22 cellular contexts compared by ENCODE assay signal in genomic region chr9:113475031-113475430, GRCh38.
"Had no signal": no experiment of that assay in that cellular context is flagged by ENCODE, and none has a peak within 500 bp of the region (broad histone marks: within the 10 kb centered on the region; RNA-seq: fewer than 3 reads in every experiment).

No MANE protein-coding gene starts in this region.

- DNase-seq: activated CD4-positive, alpha-beta T cell treated with anti-CD3 and anti-CD28 coated beads for 1 hour; activated CD4-positive, alpha-beta T cell treated with anti-CD3 and anti-CD28 coated beads, Interleukin-2, amount 50 U/mL, for 1 hour; activated effector memory CD4-positive, alpha-beta T cell treated with Interleukin-2 at 50 U/mL for 16 hours; activated naive CD4-positive, alpha-beta T cell treated with anti-CD3 and anti-CD28 coated beads for 36 hours; activated naive CD8-positive, alpha-beta T cell treated with anti-CD3 and anti-CD28 coated beads, Interleukin-2, amount 10 ng/mL, durations not matched to agents 7 days and 5 days; activated T-cell treated with anti-CD3 and anti-CD28 coated beads, Interleukin-2, amount 50 U/mL, for 72 hours; amygdala; heart right ventricle; kidney; naive thymus-derived CD4-positive, alpha-beta T cell; SJCRH30; stimulated activated CD4-positive, alpha-beta T cell treated with anti-CD3 and anti-CD28 coated beads, Interleukin-15, amount 100 ng/mL, for 24 hours; stomach; T-cell; upper lobe of right lung; WERI-Rb-1 had no signal

- ATAC-seq: activated T-cell treated with anti-CD3 and anti-CD28 coated beads, Interleukin-2, amount 50 U/mL, for 72 hours; naive thymus-derived CD4-positive, alpha-beta T cell; stimulated activated memory B cell treated with anti-CD40 and anti-IgM and Interleukin-4, amounts not matched to agents 10 μg/mL and 1 μg/mL and 100 μg/mL, for 72 hours; T-cell; upper lobe of right lung had no signal

- H3K36me3 Mint-ChIP-seq: naive thymus-derived CD4-positive, alpha-beta T cell; stimulated activated memory B cell treated with anti-CD40 and anti-IgM and Interleukin-4, amounts not matched to agents 10 μg/mL and 1 μg/mL and 100 μg/mL, for 72 hours; T-cell had no signal

- H3K27me3 Mint-ChIP-seq: T-cell had no signal

- H3K4me1 Mint-ChIP-seq: stimulated activated memory B cell treated with anti-CD40 and anti-IgM and Interleukin-4, amounts not matched to agents 10 μg/mL and 1 μg/mL and 100 μg/mL, for 72 hours had no signal

- H3K27ac Mint-ChIP-seq: activated naive CD4-positive, alpha-beta T cell treated with anti-CD3 and anti-CD28 coated beads for 36 hours; activated naive CD8-positive, alpha-beta T cell treated with anti-CD3 and anti-CD28 coated beads, Interleukin-2, amount 10 ng/mL, durations not matched to agents 7 days and 5 days; activated T-cell treated with anti-CD3 and anti-CD28 coated beads, Interleukin-2, amount 50 U/mL, for 72 hours; stimulated activated memory B cell treated with anti-CD40 and anti-IgM and Interleukin-4, amounts not matched to agents 10 μg/mL and 1 μg/mL and 100 μg/mL, for 72 hours; T-cell; T-helper 2 cell treated with Interferon-gamma antibody and Interleukin-4, amounts not matched to agents 5 μg/mL and 100 μg/mL, for 36 hours had no signal

- H3K4me3 Mint-ChIP-seq: activated naive CD4-positive, alpha-beta T cell treated with anti-CD3 and anti-CD28 coated beads for 36 hours; activated naive CD8-positive, alpha-beta T cell treated with anti-CD3 and anti-CD28 coated beads, Interleukin-2, amount 10 ng/mL, durations not matched to agents 7 days and 5 days; activated T-cell treated with anti-CD3 and anti-CD28 coated beads, Interleukin-2, amount 50 U/mL, for 72 hours; naive thymus-derived CD4-positive, alpha-beta T cell; neural crest cell; stimulated activated memory B cell treated with anti-CD40 and anti-IgM and Interleukin-4, amounts not matched to agents 10 μg/mL and 1 μg/mL and 100 μg/mL, for 72 hours; T-cell; T-helper 2 cell treated with Interferon-gamma antibody and Interleukin-4, amounts not matched to agents 5 μg/mL and 100 μg/mL, for 36 hours had no signal

- H3K9me3 Mint-ChIP-seq: activated naive CD4-positive, alpha-beta T cell treated with anti-CD3 and anti-CD28 coated beads for 36 hours; activated naive CD8-positive, alpha-beta T cell treated with anti-CD3 and anti-CD28 coated beads, Interleukin-2, amount 10 ng/mL, durations not matched to agents 7 days and 5 days; activated T-cell treated with anti-CD3 and anti-CD28 coated beads, Interleukin-2, amount 50 U/mL, for 72 hours; naive thymus-derived CD4-positive, alpha-beta T cell; stimulated activated memory B cell treated with anti-CD40 and anti-IgM and Interleukin-4, amounts not matched to agents 10 μg/mL and 1 μg/mL and 100 μg/mL, for 72 hours; T-cell; T-helper 2 cell treated with Interferon-gamma antibody and Interleukin-4, amounts not matched to agents 5 μg/mL and 100 μg/mL, for 36 hours had no signal

- H3K27ac ChIP-seq: cardiac muscle cell, epithelial cell of prostate, SJCRH30, skin epidermis, upper lobe of right lung, WERI-Rb-1 had no signal

- H3K4me3 ChIP-seq: cardiac muscle cell, heart right ventricle, SJCRH30, skin epidermis, stomach, upper lobe of right lung had no signal
